Comparison of ENCODE assay signal across 10 cellular contexts in genomic region chr13:98504029-98504351, GRCh38.
DNase-seq lines count a peak whose midpoint lies in the region; ATAC-seq and TF ChIP-seq lines count a peak whose summit lies in the region.
"Had no signal": no experiment of that assay in that cellular context is flagged by ENCODE, and none has a peak within 500 bp of the region (broad histone marks: within the 10 kb centered on the region; RNA-seq: fewer than 3 reads in every experiment).

No MANE protein-coding gene starts in this region.

- H3K36me3 ChIP-seq in OCI-LY3 (replicated peaks; ENCODE audit: low read depth, low read length) (peaks cover 29% of the 10 kb centered on the region), fibroblast of lung (ENCODE audit: control insufficient read depth, insufficient read depth, low read length) (no peaks in the 10 kb centered on the region), gastrocnemius medialis (no peaks in the 10 kb centered on the region)

- H3K9me3 ChIP-seq in OCI-LY3 (ENCODE audit: insufficient read depth, low read length) (no peaks in the 10 kb centered on the region), fibroblast of lung (ENCODE audit: control insufficient read depth, insufficient read depth, low read depth, low read length) (no peaks in the 10 kb centered on the region), gastrocnemius medialis (no peaks in the 10 kb centered on the region)

- in situ Hi-C loops in gastrocnemius medialis (cut with MboI; ENCODE audit: low sequenced_read_pairs in 4 of 4): no loop called here

- no peak overlapping the region for H3K27ac ChIP-seq in OCI-LY3 (ENCODE audit: low read length)
- peak overlapping the region; percentile 67 for H3K27ac ChIP-seq in fibroblast of lung (ENCODE audit: insufficient read depth, low read length)
- H3K27ac ChIP-seq in gastrocnemius medialis: peak overlapping the region in 3 of 4 donors; percentile 43 to 54 (median 50)
- H3K27ac ChIP-seq: KMS-11 had no signal

- H3K4me1 ChIP-seq in OCI-LY3 (ENCODE audit: low read length): peaks cover 47% of the 10 kb centered on the region
- peaks cover 30% of the 10 kb centered on the region for H3K4me1 ChIP-seq in fibroblast of lung (ENCODE audit: control insufficient read depth, extremely low read depth, insufficient read depth, low read length)
- peaks cover 69 to 73% of the 10 kb centered on the region in 2 donors for H3K4me1 ChIP-seq in gastrocnemius medialis

- ATAC-seq in gastrocnemius medialis: no peak

- TF ChIP-seq POLR2A in gastrocnemius medialis (IDR thresholded peaks at IDR 0.05): no peak

- H4K20me1 ChIP-seq in OCI-LY3 (ENCODE audit: insufficient read depth, low read length) (peaks cover 97% of the 10 kb centered on the region), fibroblast of lung (ENCODE audit: control insufficient read depth, extremely low read depth, insufficient read depth, low read length) (no peaks in the 10 kb centered on the region)

- peak; percentile 48 for DNase-seq in EH (ENCODE audit: low read depth)
- no peak for DNase-seq in fibroblast of lung (ENCODE audit: low read depth in 2 of 2)
- DNase-seq in gastrocnemius medialis: no peak
- DNase-seq in inferior parietal cortex (ENCODE audit: extremely low spot score): no peak
- no peak for DNase-seq in mesenteric fat pad (ENCODE audit: low spot score)
- no peak for DNase-seq in NCI-H1105 (lab: John Stamatoyannopoulos, UW)
- DNase-seq: caudate nucleus, DND-41 had no signal

- H3K4me3 ChIP-seq in OCI-LY3 (ENCODE audit: low read length) (no peak overlapping the region), fibroblast of lung (replicated peaks in 1 of 4; ENCODE audit: control extremely low read depth in 1 of 4, insufficient read depth in 1 of 4, low read depth in 3 of 4, low read length in 4 of 4) (peak overlapping the region in 3 of 4 experiments; percentile 10 to 39 (median 21)), gastrocnemius medialis (no peak overlapping the region)

- H3K4me2 ChIP-seq in OCI-LY3 (ENCODE audit: low read length): peak overlapping the region; percentile 25; the same call in 1 of the 2 replicates
- peak overlapping the region; percentile 80 for H3K4me2 ChIP-seq in fibroblast of lung (ENCODE audit: extremely low read depth, insufficient read depth, low read length)
- H3K4me2 ChIP-seq: KMS-11 had no signal

- intact Hi-C loops in gastrocnemius medialis (cut with DNase I; ENCODE audit: low total_unique reads): no loop called here

- no peak for TF ChIP-seq CTCF in OCI-LY3 (IDR thresholded peaks at IDR 0.05; ENCODE audit: low read depth, low read length)
- TF ChIP-seq CTCF in fibroblast of lung (conservative IDR thresholded peaks at IDR 0.05 in 1 of 2, IDR thresholded peaks at IDR 0.05 in 1 of 2; ENCODE audit: low read depth in 1 of 2, low read length in 2 of 2): no peak
- TF ChIP-seq CTCF in gastrocnemius medialis (IDR thresholded peaks at IDR 0.05 in 4 of 5, conservative IDR thresholded peaks at IDR 0.05 in 1 of 5): no peak

- no peak overlapping the region for H2AFZ ChIP-seq in OCI-LY3 (ENCODE audit: low read depth, low read length)
- H2AFZ ChIP-seq in fibroblast of lung (ENCODE audit: low read length): no peak overlapping the region

- H3K79me2 ChIP-seq in OCI-LY3 (ENCODE audit: low read length) (peaks cover 90% of the 10 kb centered on the region), fibroblast of lung (ENCODE audit: control insufficient read depth, insufficient read depth, low read length) (peaks cover 80% of the 10 kb centered on the region)

- H3K27me3 ChIP-seq in OCI-LY3 (ENCODE audit: low read depth, low read length) (no peaks in the 10 kb centered on the region), fibroblast of lung (ENCODE audit: control insufficient read depth, insufficient read depth, low read length) (no peaks in the 10 kb centered on the region), gastrocnemius medialis (no peaks in the 10 kb centered on the region)

- H3K9ac ChIP-seq in OCI-LY3 (ENCODE audit: low read length): no peak overlapping the region
- no peak overlapping the region for H3K9ac ChIP-seq in fibroblast of lung (ENCODE audit: insufficient read depth, low read length)
- H3K9ac ChIP-seq: KMS-11 had no signal

Comparison
In these comparisons a context has a peak if more than half of its experiments do, and no peak if none do; other contexts are left out.
1. H3K4me3 ChIP-seq: peak in fibroblast of lung (3 of 4); none in OCI-LY3 (single experiment) and gastrocnemius medialis (0 of 4).